Comparison of ENCODE assay signal across 8 cellular contexts in genomic region chr1:38004284-38005101, GRCh38. TPM values are rescaled to one million over a fixed set of nuclear protein-coding genes. Genes with fewer than 3 reads are reported as not detected.
DNase-seq lines count a peak whose midpoint lies in the region; ATAC-seq and TF ChIP-seq lines count a peak whose summit lies in the region.

No MANE protein-coding gene starts in this region.

- ATAC-seq in HG03196 (IDR thresholded peaks at IDR 0.05; ENCODE audit: unreplicated experiment), result no peak

- no peak overlapping the region for H3K9ac ChIP-seq in parathyroid adenoma

- H3K27ac Mint-ChIP-seq in T-helper 2 cell treated with Interferon-gamma antibody and Interleukin-4, amounts not matched to agents 5 μg/mL and 100 μg/mL, for 36 hours, result peak overlapping the region; percentile 81

- H3K27me3 Mint-ChIP-seq in T-helper 2 cell treated with Interferon-gamma antibody and Interleukin-4, amounts not matched to agents 5 μg/mL and 100 μg/mL, for 36 hours (ENCODE audit: low read depth), result no peaks in the 10 kb centered on the region

- 3% methylated on average over 22 of the region's 26 CpGs for WGBS in esophagus muscularis mucosa

- H3K4me3 ChIP-seq in esophagus muscularis mucosa (peak overlapping the region; percentile 70 to 86 (median 72)), parathyroid adenoma (ENCODE audit: low read depth, low read length) (peak overlapping the region; percentile 51)

- peak overlapping the region; percentile 55 for H3K4me2 ChIP-seq in parathyroid adenoma (ENCODE audit: low read length)

- no peak for TF ChIP-seq EP300 in esophagus muscularis mucosa (IDR thresholded peaks at IDR 0.05)

- peaks cover 43% of the 10 kb centered on the region for H3K4me1 Mint-ChIP-seq in T-helper 2 cell treated with Interferon-gamma antibody and Interleukin-4, amounts not matched to agents 5 μg/mL and 100 μg/mL, for 36 hours (ENCODE audit: low read depth)

- peak overlapping the region; percentile 86 for H3K4me3 Mint-ChIP-seq in T-helper 2 cell treated with Interferon-gamma antibody and Interleukin-4, amounts not matched to agents 5 μg/mL and 100 μg/mL, for 36 hours

- H3K27ac ChIP-seq in esophagus muscularis mucosa (replicated peaks in 1 of 4) (peak overlapping the region; percentile 93 to 97 (median 95)), parathyroid adenoma (no peak overlapping the region)

- H2AFZ ChIP-seq in parathyroid adenoma, result peak overlapping the region; percentile 23

- H3K79me2 ChIP-seq in parathyroid adenoma, result no peaks in the 10 kb centered on the region

- H3K9me3 Mint-ChIP-seq in T-helper 2 cell treated with Interferon-gamma antibody and Interleukin-4, amounts not matched to agents 5 μg/mL and 100 μg/mL, for 36 hours, result no peaks in the 10 kb centered on the region

- H3K9me3 ChIP-seq in esophagus muscularis mucosa, result no peaks in the 10 kb centered on the region
- H3K9me3 ChIP-seq in parathyroid adenoma (ENCODE audit: control insufficient read depth, low read length), result no peaks in the 10 kb centered on the region

- no peak for TF ChIP-seq POLR2A in esophagus muscularis mucosa (IDR thresholded peaks at IDR 0.05; ENCODE audit: low read depth)

- no peak for TF ChIP-seq CTCF in esophagus muscularis mucosa (IDR thresholded peaks at IDR 0.05)
- TF ChIP-seq CTCF in parathyroid adenoma (IDR thresholded peaks at IDR 0.05), result no peak

- no peaks in the 10 kb centered on the region for H3K36me3 Mint-ChIP-seq in T-helper 2 cell treated with Interferon-gamma antibody and Interleukin-4, amounts not matched to agents 5 μg/mL and 100 μg/mL, for 36 hours (ENCODE audit: low read depth)

- peak; percentile 13 to 74 for DNase-seq in NCI-H526 (lab: John Stamatoyannopoulos, UW)
- no peak for DNase-seq in NCI-H526 treated with DMSO at 0.1 percent for 48 hours (lab: John Stamatoyannopoulos, UW)
- no peak for DNase-seq in T-helper 2 cell treated with Interferon-gamma antibody and Interleukin-4, amounts not matched to agents 5 μg/mL and 100 μg/mL, for 36 hours (ENCODE audit: low spot score)
- DNase-seq in esophagus muscularis mucosa (ENCODE audit: extremely low spot score), result no peak
- DNase-seq in SK-N-DZ (ENCODE audit: low spot score), result no peak
- DNase-seq in NCI-H226, result no peak

- H3K36me3 ChIP-seq in esophagus muscularis mucosa (no peaks in the 10 kb centered on the region), parathyroid adenoma (ENCODE audit: control insufficient read depth, insufficient read depth, low read length) (no peaks in the 10 kb centered on the region)

- H3K4me1 ChIP-seq in esophagus muscularis mucosa (peaks cover 54 to 65% (median 60%) of the 10 kb centered on the region in 4 donors), parathyroid adenoma (peaks cover 4% of the 10 kb centered on the region)

- H3K27me3 ChIP-seq in esophagus muscularis mucosa (no peaks in the 10 kb centered on the region), parathyroid adenoma (ENCODE audit: control insufficient read depth, insufficient read depth, low read length) (no peaks in the 10 kb centered on the region)

- intact Hi-C loops in esophagus muscularis mucosa (cut with DNase I), result no loop called here

RNA-seq across cellular contexts. Expression of gene FHL3, which starts 0.8 kb away (rescaled TPM):
- 10 to 100 TPM; 38.3 to 76.9 (median 52.9) TPM for total RNA-seq in esophagus muscularis mucosa
- polyA plus RNA-seq in SK-N-DZ (2014; cell fraction: cytosol; rRNA removed), result 8.5 and 9.1 TPM in 2 replicates
- polyA plus RNA-seq in SK-N-DZ (2014; cell fraction: nucleus; rRNA removed), result 8.7 and 10.1 TPM in 2 replicates

RNA-seq across cellular contexts. Expression of gene UTP11, which starts 8.0 kb away (rescaled TPM):
- total RNA-seq in esophagus muscularis mucosa, result 10 to 100 TPM; 39.7 to 55.8 (median 42.4) TPM
- 95.0 and 95.5 TPM in 2 replicates for polyA plus RNA-seq in SK-N-DZ (2014; cell fraction: cytosol; rRNA removed)
- 36.9 and 51.2 TPM in 2 replicates for polyA plus RNA-seq in SK-N-DZ (2014; cell fraction: nucleus; rRNA removed)

RNA-seq across cellular contexts. Expression of gene SF3A3, which starts 14.7 kb away (rescaled TPM):
- total RNA-seq in esophagus muscularis mucosa, result 10 to 100 TPM; 38.2 to 42.4 (median 40.6) TPM
- 104 and 138 TPM in 2 replicates for polyA plus RNA-seq in SK-N-DZ (2014; cell fraction: cytosol; rRNA removed)
- 89.0 and 153 TPM in 2 replicates for polyA plus RNA-seq in SK-N-DZ (2014; cell fraction: nucleus; rRNA removed)

RNA-seq across cellular contexts. Expression of gene POU3F1, which starts 42.1 kb away (rescaled TPM):
- 1 to 10 TPM in 1 of 4 donors, under 1 TPM in 2, not detected in 1; 0.29 to 1.3 (median 0.33) TPM for total RNA-seq in esophagus muscularis mucosa
- 0.96 and 1.3 TPM in 2 replicates for polyA plus RNA-seq in SK-N-DZ (2014; cell fraction: cytosol; rRNA removed)
- polyA plus RNA-seq in SK-N-DZ (2014; cell fraction: nucleus; rRNA removed), result 0.52 and 0.62 TPM in 2 replicates

RNA-seq across cellular contexts. Expression of gene INPP5B, which starts 57.6 kb away (rescaled TPM):
- 10 to 100 TPM; 31.1 to 38.9 (median 36.8) TPM for total RNA-seq in esophagus muscularis mucosa
- polyA plus RNA-seq in SK-N-DZ (2014; cell fraction: cytosol; rRNA removed), result 10.2 and 12.1 TPM in 2 replicates
- 6.8 and 10.5 TPM in 2 replicates for polyA plus RNA-seq in SK-N-DZ (2014; cell fraction: nucleus; rRNA removed)

Comparison
In these comparisons a context has a peak if more than half of its experiments do, and no peak if none do; other contexts are left out.
1. DNase-seq: peak in NCI-H526 (2 of 2); none in NCI-H526 treated with DMSO at 0.1 percent for 48 hours (single experiment), T-helper 2 cell treated with Interferon-gamma antibody and Interleukin-4, amounts not matched to agents 5 μg/mL and 100 μg/mL, for 36 hours (single experiment), esophagus muscularis mucosa (single experiment), SK-N-DZ (single experiment) and NCI-H226 (single experiment).